ENCODE assay signal across 8 cellular contexts in the genomic region with DNA sequence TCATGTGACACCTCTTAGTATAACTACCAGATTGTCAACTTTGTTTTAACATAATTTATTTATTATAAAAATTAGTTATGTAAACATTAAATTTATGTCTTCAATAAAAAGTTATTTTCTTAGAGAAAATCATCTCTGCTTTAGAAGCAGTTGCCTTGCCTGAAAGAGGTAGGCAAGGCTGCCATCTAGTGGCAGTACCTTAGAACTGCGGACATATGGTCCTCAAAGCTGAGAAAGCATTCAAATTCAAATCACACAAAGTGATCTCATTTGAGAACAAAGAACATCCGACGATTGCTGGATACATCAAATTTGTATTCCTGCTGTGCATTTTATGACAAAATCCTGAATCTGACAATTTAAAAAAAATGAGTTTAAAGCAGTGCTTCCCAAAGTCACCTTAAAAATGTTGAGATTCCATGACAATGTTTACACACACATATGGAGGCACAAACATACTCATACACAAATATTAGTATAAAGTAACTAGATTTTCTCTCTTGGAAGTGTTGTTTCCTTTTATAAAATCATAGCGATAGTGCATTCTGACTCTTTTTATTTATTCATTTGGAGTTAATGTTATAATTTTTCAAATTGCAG.
DNase-seq lines count a peak whose midpoint lies in the region; ATAC-seq, FAIRE-seq and TF ChIP-seq lines count a peak whose summit lies in the region.

No MANE protein-coding gene starts in this region.

- H3K27me3 ChIP-seq in gastrocnemius medialis = no peaks in the 10 kb centered on the region

- H3K9me3 ChIP-seq in gastrocnemius medialis = no peaks in the 10 kb centered on the region

- H3K4me3 ChIP-seq in gastrocnemius medialis = no peak overlapping the region

- peak; percentile 62 to 89 (median 68) for TF ChIP-seq CTCF in gastrocnemius medialis (IDR thresholded peaks at IDR 0.05 in 4 of 5, conservative IDR thresholded peaks at IDR 0.05 in 1 of 5)

- peak; percentile 76 for ATAC-seq in GM21360 (IDR thresholded peaks at IDR 0.05; ENCODE audit: unreplicated experiment)
- ATAC-seq in gastrocnemius medialis = peak in 1 of 2 donors; percentile 18

- DNase-seq in ELR (ENCODE audit: low read depth) (peak; percentile 36), HK-2 (ENCODE audit: unreplicated experiment) (peak; percentile 40), RCC 7860 (ENCODE audit: low spot score) (peak; percentile 23), anterior cingulate cortex (lab: John Stamatoyannopoulos, UW) (peak in 50 of 58 donors; percentile 10 to 89 (median 59)), hippocampal formation (lab: John Stamatoyannopoulos, UW) (peak; percentile 70 to 94), gastrocnemius medialis (peak in 1 of 2 donors; percentile 37), DMS79 (lab: John Stamatoyannopoulos, UW) (no peak)

- in situ Hi-C loops in gastrocnemius medialis (cut with MboI; ENCODE audit: low sequenced_read_pairs in 4 of 4) = loop anchor here in 2 of 4 donors (10.0 to 25.0 kb wide), 3 partner anchors 601 to 1039 kb away; no protein-coding TSS in a partner anchor

- no peaks in the 10 kb centered on the region for H3K36me3 ChIP-seq in gastrocnemius medialis

- intact Hi-C loops in gastrocnemius medialis (cut with DNase I; ENCODE audit: low total_unique reads) = loop anchor here (5.0 kb wide), 1 partner anchor 1029 kb away; no protein-coding TSS in a partner anchor

- FAIRE-seq in RCC 7860 (lab: Jason Lieb, UNC) = peak; percentile 87

- no peak for TF ChIP-seq POLR2A in gastrocnemius medialis (IDR thresholded peaks at IDR 0.05)

- no peaks in the 10 kb centered on the region for H3K4me1 ChIP-seq in gastrocnemius medialis

- H3K27ac ChIP-seq in gastrocnemius medialis = no peak overlapping the region
